Comparison of ENCODE assay signal across 9 cellular contexts in genomic region chr9:120439147-120439546, GRCh38.
DNase-seq lines count a peak whose midpoint lies in the region; ATAC-seq and TF ChIP-seq lines count a peak whose summit lies in the region.
"Had no signal": no experiment of that assay in that cellular context is flagged by ENCODE, and none has a peak within 500 bp of the region (broad histone marks: within the 10 kb centered on the region; RNA-seq: fewer than 3 reads in every experiment).

No MANE protein-coding gene starts in this region.

- no peaks in the 10 kb centered on the region for H3K9me3 Mint-ChIP-seq in CD4-positive, alpha-beta memory T cell
- H3K9me3 Mint-ChIP-seq: naive B cell had no signal

- peak overlapping the region in 3 of 7 donors; percentile 8 to 86 (median 50) for H3K27ac Mint-ChIP-seq in CD4-positive, alpha-beta memory T cell

- H3K4me2 ChIP-seq in SK-N-SH: no peak overlapping the region

- no peaks in the 10 kb centered on the region for H3K9me3 ChIP-seq in SK-N-SH
- no peaks in the 10 kb centered on the region for H3K9me3 ChIP-seq in CD4-positive, alpha-beta memory T cell (ENCODE audit: control insufficient read depth in 1 of 2, low read length in 2 of 2)
- no peaks in the 10 kb centered on the region for H3K9me3 ChIP-seq in ovary

- H3K9ac ChIP-seq in SK-N-SH: no peak overlapping the region

- ATAC-seq in HG02759 (IDR thresholded peaks at IDR 0.05; ENCODE audit: unreplicated experiment) (peak; percentile 60), HG02840 (IDR thresholded peaks at IDR 0.05; ENCODE audit: low FRiP score, unreplicated experiment) (no peak)

- peaks cover 8 to 13% (median 9%) of the 10 kb centered on the region in 4 donors for H3K4me1 Mint-ChIP-seq in CD4-positive, alpha-beta memory T cell

- H3K4me1 ChIP-seq in SK-N-SH (ENCODE audit: control insufficient read depth in 1 of 2, insufficient read depth in 2 of 2, low read depth in 1 of 2, low read length in 1 of 2) (peaks cover 5 to 22% of the 10 kb centered on the region in 2 experiments; a peak in 2 of 4 replicates), ovary (ENCODE audit: insufficient read depth) (peaks cover 30% of the 10 kb centered on the region)
- no peaks in the 10 kb centered on the region for H3K4me1 ChIP-seq in CD4-positive, alpha-beta memory T cell (ENCODE audit: insufficient read depth, low read length)

- intact Hi-C loops in CD4-positive, alpha-beta memory T cell (cut with micrococcal nuclease): no loop called here
- intact Hi-C loops in ovary (cut with DNase I): no loop called here

- WGBS in SK-N-SH (ENCODE audit: low lambda C conversion rate): 89% methylated on average over 7 of the region's 7 CpGs
- 86 to 90% (median 89%) methylated on average over 7 of the region's 7 CpGs for WGBS in ovary, 3 donors

- TF ChIP-seq EP300 in SK-N-SH (IDR thresholded peaks at IDR 0.05; ENCODE audit: borderline replicate concordance in 1 of 2, low read depth in 1 of 2, low read length in 1 of 2): no peak
- TF ChIP-seq EP300 in ovary (IDR thresholded peaks at IDR 0.05): no peak

- no peaks in the 10 kb centered on the region for H3K9me2 ChIP-seq in SK-N-SH

- H3K36me3 Mint-ChIP-seq in CD4-positive, alpha-beta memory T cell: peaks cover 76 to 88% of the 10 kb centered on the region in 2 donors

- H3K27me3 ChIP-seq in SK-N-SH (ENCODE audit: insufficient read depth) (no peaks in the 10 kb centered on the region), ovary (no peaks in the 10 kb centered on the region)
- no peaks in the 10 kb centered on the region for H3K27me3 ChIP-seq in CD4-positive, alpha-beta memory T cell (ENCODE audit: insufficient read depth, low read length)

- no peak overlapping the region for H2AFZ ChIP-seq in SK-N-SH (ENCODE audit: low read depth)

- H3K36me3 ChIP-seq in SK-N-SH (replicated peaks in 1 of 2; ENCODE audit: control insufficient read depth in 1 of 2, insufficient read depth in 2 of 2, low read length in 1 of 2): peaks cover 28 to 67% of the 10 kb centered on the region in 2 experiments
- peaks cover 34% of the 10 kb centered on the region for H3K36me3 ChIP-seq in CD4-positive, alpha-beta memory T cell (ENCODE audit: insufficient read depth, low read length)
- H3K36me3 ChIP-seq in ovary: no peaks in the 10 kb centered on the region

- DNase-seq in ELF-1 (ENCODE audit: low read depth, low spot score): peak; percentile 23
- peak; percentile 32 for DNase-seq in SK-N-SH
- DNase-seq in glomerular visceral epithelial cell (ENCODE audit: extremely low spot score): peak; percentile 18
- DNase-seq in CD4-positive, alpha-beta memory T cell: no peak
- DNase-seq in T-helper 9 cell: no peak
- DNase-seq in ovary: no peak
- DNase-seq: naive B cell had no signal

- no peaks in the 10 kb centered on the region for H3K79me2 ChIP-seq in SK-N-SH (ENCODE audit: insufficient read depth)

- H3K4me3 Mint-ChIP-seq in CD4-positive, alpha-beta memory T cell: no peak overlapping the region
- H3K4me3 Mint-ChIP-seq: naive B cell had no signal

- TF ChIP-seq RAD21 in SK-N-SH (IDR thresholded peaks at IDR 0.05; ENCODE audit: low read length): peak; percentile 60

- H3K27ac ChIP-seq in SK-N-SH (ENCODE audit: low read depth in 2 of 2, low read length in 1 of 2): no peak overlapping the region
- H3K27ac ChIP-seq in CD4-positive, alpha-beta memory T cell (ENCODE audit: low read depth, low read length): no peak overlapping the region
- no peak overlapping the region for H3K27ac ChIP-seq in ovary

- no peaks in the 10 kb centered on the region for H3K27me3 Mint-ChIP-seq in CD4-positive, alpha-beta memory T cell
- H3K27me3 Mint-ChIP-seq: naive B cell had no signal

- CTCF ChIA-PET in SK-N-SH (lab: Yijun Ruan, JAX): interaction anchor here (0.7 to 2.0 kb wide), 14 partner anchors 12 to 135 kb away, joined by 3 to 7 read pairs (median 4); no protein-coding TSS in a partner anchor
- CTCF ChIA-PET in CD4-positive, alpha-beta memory T cell (lab: Charles Lee; ENCODE audit: partially characterized antibody): no interaction called here

- TF ChIP-seq POLR2A in ovary (IDR thresholded peaks at IDR 0.05): no peak

- POLR2A ChIA-PET in SK-N-SH (lab: Yijun Ruan, JAX): no interaction called here
- POLR2A ChIA-PET in CD4-positive, alpha-beta memory T cell (lab: Charles Lee; ENCODE audit: partially characterized antibody): no interaction called here

- no peak overlapping the region for H3K4me3 ChIP-seq in SK-N-SH (ENCODE audit: low read depth in 2 of 2, low read length in 1 of 2)
- no peak overlapping the region for H3K4me3 ChIP-seq in CD4-positive, alpha-beta memory T cell (ENCODE audit: low read length in 2 of 2)
- H3K4me3 ChIP-seq in ovary: no peak overlapping the region

- H3F3A ChIP-seq in SK-N-SH (replicated peaks; ENCODE audit: insufficient read depth): peaks cover 12% of the 10 kb centered on the region

- H4K20me1 ChIP-seq in SK-N-SH (ENCODE audit: insufficient read depth): no peaks in the 10 kb centered on the region

- TF ChIP-seq CTCF in SK-N-SH (IDR thresholded peaks at IDR 0.05): peak; percentile 56
- TF ChIP-seq CTCF in ovary (IDR thresholded peaks at IDR 0.05): no peak

TF ChIP-seq in SK-N-SH, 30 proteins besides CTCF, POLR2A, EP300 and RAD21:
- TF ChIP-seq SMC3 (IDR thresholded peaks at IDR 0.05; ENCODE audit: low read depth, low read length) (peak; percentile 27), FOXJ3 (CRISPR knock-in tag; IDR thresholded peaks at IDR 0.05) (no peak)

Comparison
In these comparisons a context has a peak if more than half of its experiments do, and no peak if none do; other contexts are left out.
1. DNase-seq: peak in ELF-1 (single experiment), SK-N-SH (single experiment) and glomerular visceral epithelial cell (single experiment); none in CD4-positive, alpha-beta memory T cell (0 of 5), T-helper 9 cell (single experiment) and ovary (0 of 5).